ENCODE assay signal across 9 cellular contexts in the genomic region with DNA sequence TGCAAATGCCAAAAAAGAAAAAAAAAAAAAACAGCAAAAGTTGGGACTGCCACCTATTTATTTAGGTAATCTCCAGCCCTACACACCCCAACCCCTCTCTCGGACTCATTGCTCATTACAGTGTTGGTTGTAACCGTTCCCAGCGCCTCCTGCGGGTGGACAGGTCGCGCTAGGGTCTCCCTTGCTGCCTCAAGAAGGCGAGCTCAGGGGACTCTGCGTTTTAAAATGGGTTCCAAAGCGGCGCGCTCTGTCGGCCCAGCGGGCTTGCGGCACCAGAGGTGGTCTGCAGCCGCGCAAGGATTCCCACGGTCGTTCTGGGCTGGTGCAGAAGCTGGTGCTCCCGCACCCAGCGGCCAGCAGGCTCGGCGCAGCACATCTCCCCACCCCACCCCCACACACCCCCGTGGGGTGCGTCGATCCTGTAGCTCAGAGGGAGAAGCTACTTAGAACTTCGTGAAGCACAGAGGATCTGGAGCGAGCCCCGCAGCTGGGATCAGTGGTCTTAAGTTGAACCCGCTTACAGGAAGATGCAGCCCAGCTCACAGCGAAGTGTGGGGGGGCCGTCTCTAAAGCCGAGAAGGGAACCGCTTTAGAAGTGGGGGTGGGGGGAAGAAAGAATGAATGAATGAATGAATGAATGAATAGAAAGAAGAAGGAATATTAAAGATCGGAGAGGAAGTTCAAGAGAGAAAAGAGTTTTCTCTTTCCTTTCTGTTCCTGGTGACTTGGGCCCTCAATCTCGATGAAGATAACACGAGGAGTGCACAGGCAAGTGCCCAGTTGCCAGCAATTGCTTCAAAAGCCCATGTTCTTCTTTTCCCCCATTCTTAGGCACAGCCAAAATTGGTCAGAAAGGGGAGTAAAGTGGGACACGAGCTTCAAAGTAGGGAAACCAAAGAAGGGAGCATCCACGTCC. TPM values are rescaled to one million over a fixed set of nuclear protein-coding genes. Genes with fewer than 3 reads are reported as not detected.
DNase-seq lines count a peak whose midpoint lies in the region; ATAC-seq and TF ChIP-seq lines count a peak whose summit lies in the region.
"Had no signal": no experiment of that assay in that cellular context is flagged by ENCODE, and none has a peak within 500 bp of the region (broad histone marks: within the 10 kb centered on the region; RNA-seq: fewer than 3 reads in every experiment).

No MANE protein-coding gene starts in this region.

- no peaks in the 10 kb centered on the region for H3K9me3 Mint-ChIP-seq in activated CD8-positive, alpha-beta memory T cell treated with anti-CD3 and anti-CD28 coated beads, Interleukin-2, amount 10 ng/mL, durations not matched to agents 7 days and 5 days (ENCODE audit: low read depth)
- H3K9me3 Mint-ChIP-seq in stimulated activated memory B cell treated with anti-CD40 and anti-IgM and Interleukin-4, amounts not matched to agents 10 μg/mL and 1 μg/mL and 100 μg/mL, for 72 hours, result peaks cover 17% of the 10 kb centered on the region

- peak overlapping the region; percentile 72 for H3K4me3 ChIP-seq in fibroblast of pulmonary artery (replicated peaks; ENCODE audit: low read depth, low read length)

- peaks cover 93% of the 10 kb centered on the region for H3K27me3 Mint-ChIP-seq in activated CD8-positive, alpha-beta memory T cell treated with anti-CD3 and anti-CD28 coated beads, Interleukin-2, amount 10 ng/mL, durations not matched to agents 7 days and 5 days
- H3K27me3 Mint-ChIP-seq in stimulated activated memory B cell treated with anti-CD40 and anti-IgM and Interleukin-4, amounts not matched to agents 10 μg/mL and 1 μg/mL and 100 μg/mL, for 72 hours, result peaks cover 98% of the 10 kb centered on the region

- DNase-seq in activated CD8-positive, alpha-beta memory T cell treated with anti-CD3 and anti-CD28 coated beads, Interleukin-2, amount 10 ng/mL, durations not matched to agents 7 days and 5 days, result no peak
- DNase-seq in activated CD8-positive, alpha-beta memory T cell treated with anti-CD3 and anti-CD28 coated beads, Interleukin-2, amount 50 U/mL, for 48 hours, result no peak
- peak; percentile 46 for DNase-seq in RWPE1 (ENCODE audit: low spot score)
- DNase-seq in fibroblast of pulmonary artery (ENCODE audit: low read depth), result peak; percentile 32
- DNase-seq in cortex of kidney (lab: John Stamatoyannopoulos, UW), result no peak
- DNase-seq in KBM-7, result no peak
- DNase-seq: activated CD4-positive, alpha-beta T cell treated with anti-CD3 and anti-CD28 coated beads, Interleukin-2, amount 50 U/mL, for 48 hours had no signal

- peak overlapping the region; percentile 43 for H3K27ac Mint-ChIP-seq in activated CD8-positive, alpha-beta memory T cell treated with anti-CD3 and anti-CD28 coated beads, Interleukin-2, amount 10 ng/mL, durations not matched to agents 7 days and 5 days
- peak overlapping the region; percentile 70 for H3K27ac Mint-ChIP-seq in stimulated activated memory B cell treated with anti-CD40 and anti-IgM and Interleukin-4, amounts not matched to agents 10 μg/mL and 1 μg/mL and 100 μg/mL, for 72 hours

- TF ChIP-seq CTCF in RWPE1 (conservative IDR thresholded peaks at IDR 0.05; ENCODE audit: low read depth), result peak; percentile 55
- TF ChIP-seq CTCF in fibroblast of pulmonary artery (IDR thresholded peaks at IDR 0.05; ENCODE audit: low read length, missing control alignments), result peak; percentile 7

- H3K27ac ChIP-seq in RWPE1, result peak overlapping the region; percentile 99

- POLR2A ChIA-PET in RWPE1 (lab: Yijun Ruan, JAX; ENCODE audit: low non-redundant PET), result interaction anchor here (0.7 to 1.5 kb wide), 5 partner anchors 14 to 330 kb away, joined by 4 to 6 read pairs (median 5); no protein-coding TSS in a partner anchor

- CTCF ChIA-PET in activated CD8-positive, alpha-beta memory T cell treated with anti-CD3 and anti-CD28 coated beads, Interleukin-2, amount 10 ng/mL, durations not matched to agents 7 days and 5 days (lab: Charles Lee), result interaction anchor here (1.1 to 2.3 kb wide), 4 partner anchors 9 to 30 kb away, joined by 3 to 8 read pairs (median 4); no protein-coding TSS in a partner anchor
- CTCF ChIA-PET in RWPE1 (lab: Yijun Ruan, JAX), result interaction anchor here (0.7 to 4.5 kb wide), 7 partner anchors 9 to 493 kb away, joined by 3 to 26 read pairs (median 4); no protein-coding TSS in a partner anchor

- peak overlapping the region; percentile 74 for H3K4me3 Mint-ChIP-seq in activated CD8-positive, alpha-beta memory T cell treated with anti-CD3 and anti-CD28 coated beads, Interleukin-2, amount 10 ng/mL, durations not matched to agents 7 days and 5 days
- peak overlapping the region; percentile 93 for H3K4me3 Mint-ChIP-seq in stimulated activated memory B cell treated with anti-CD40 and anti-IgM and Interleukin-4, amounts not matched to agents 10 μg/mL and 1 μg/mL and 100 μg/mL, for 72 hours

- H3K36me3 Mint-ChIP-seq in activated CD8-positive, alpha-beta memory T cell treated with anti-CD3 and anti-CD28 coated beads, Interleukin-2, amount 10 ng/mL, durations not matched to agents 7 days and 5 days, result peaks cover 12% of the 10 kb centered on the region
- H3K36me3 Mint-ChIP-seq in stimulated activated memory B cell treated with anti-CD40 and anti-IgM and Interleukin-4, amounts not matched to agents 10 μg/mL and 1 μg/mL and 100 μg/mL, for 72 hours, result peaks cover 23% of the 10 kb centered on the region

- in situ Hi-C loops in KBM-7 (cut with MboI; ENCODE audit: low pct_unique_long_range_greater_than_20kb, low sequenced_read_pairs), result no loop called here

- no peak for ATAC-seq in activated CD8-positive, alpha-beta memory T cell treated with anti-CD3 and anti-CD28 coated beads, Interleukin-2, amount 10 ng/mL, durations not matched to agents 7 days and 5 days
- no peak for ATAC-seq in stimulated activated memory B cell treated with anti-CD40 and anti-IgM and Interleukin-4, amounts not matched to agents 10 μg/mL and 1 μg/mL and 100 μg/mL, for 72 hours
- ATAC-seq in GM19397 (IDR thresholded peaks at IDR 0.05; ENCODE audit: unreplicated experiment), result no peak

- H3K4me1 Mint-ChIP-seq in activated CD8-positive, alpha-beta memory T cell treated with anti-CD3 and anti-CD28 coated beads, Interleukin-2, amount 10 ng/mL, durations not matched to agents 7 days and 5 days, result peaks cover 22% of the 10 kb centered on the region
- H3K4me1 Mint-ChIP-seq in stimulated activated memory B cell treated with anti-CD40 and anti-IgM and Interleukin-4, amounts not matched to agents 10 μg/mL and 1 μg/mL and 100 μg/mL, for 72 hours, result peaks cover 36% of the 10 kb centered on the region

RNA-seq across cellular contexts. Expression of a gene that starts 0.8 kb away (rescaled TPM):
- under 1 TPM; 0.18 to 0.21 TPM for total RNA-seq in activated CD8-positive, alpha-beta memory T cell treated with anti-CD3 and anti-CD28 coated beads, Interleukin-2, amount 10 ng/mL, durations not matched to agents 7 days and 5 days

Comparison
In these comparisons a context has a peak if more than half of its experiments do, and no peak if none do; other contexts are left out.
1. DNase-seq: peak in RWPE1 (single experiment) and fibroblast of pulmonary artery (single experiment); none in activated CD8-positive, alpha-beta memory T cell treated with anti-CD3 and anti-CD28 coated beads, Interleukin-2, amount 10 ng/mL, durations not matched to agents 7 days and 5 days (single experiment), activated CD8-positive, alpha-beta memory T cell treated with anti-CD3 and anti-CD28 coated beads, Interleukin-2, amount 50 U/mL, for 48 hours (single experiment), cortex of kidney (single experiment) and KBM-7 (single experiment).